ENCODE assay signal across 20 cellular contexts in genomic region chr2:72800491-72800890, GRCh38. TPM values are rescaled to one million over a fixed set of nuclear protein-coding genes. Genes with fewer than 3 reads are reported as not detected.
DNase-seq lines count a peak whose midpoint lies in the region; ATAC-seq, FAIRE-seq and TF ChIP-seq lines count a peak whose summit lies in the region.
"Had no signal": no experiment of that assay in that cellular context is flagged by ENCODE, and none has a peak within 500 bp of the region (broad histone marks: within the 10 kb centered on the region; RNA-seq: fewer than 3 reads in every experiment).

No MANE protein-coding gene starts in this region.

- H3K9me3 ChIP-seq in A549 (no peaks in the 10 kb centered on the region), small intestine (ENCODE audit: control insufficient read depth, low read depth) (no peaks in the 10 kb centered on the region), psoas muscle (no peaks in the 10 kb centered on the region)
- H3K9me3 ChIP-seq: BLaER1 treated with 17β-estradiol and CSF1 and Interleukin-3, amounts not matched to agents 10 nM and 100 nM; Caco-2 had no signal

- FAIRE-seq in A549 (lab: Jason Lieb, UNC) (no peak), colon (lab: Jason Lieb, UNC) (peak; percentile 71), small intestine (lab: Jason Lieb, UNC) (no peak)
- FAIRE-seq: D721Med, GM12891, GM19239 had no signal

- H3K4me1 ChIP-seq in A549 (peaks cover 8% of the 10 kb centered on the region; the same call in 2 of the 3 replicates), small intestine (ENCODE audit: control insufficient read depth in 2 of 2, insufficient read depth in 1 of 2, low read depth in 1 of 2, low read length in 1 of 2) (no peaks in the 10 kb centered on the region), psoas muscle (no peaks in the 10 kb centered on the region)
- H3K4me1 ChIP-seq: Caco-2 had no signal

- H3K27ac ChIP-seq in A549 (no peak overlapping the region), small intestine (ENCODE audit: low read depth in 1 of 2, low read length in 1 of 2) (no peak overlapping the region), psoas muscle (no peak overlapping the region)
- H3K27ac ChIP-seq: BLaER1 treated with 17β-estradiol and CSF1 and Interleukin-3, amounts not matched to agents 10 nM and 100 nM; C4-2B had no signal

- TF ChIP-seq RAD21 in A549 (conservative IDR thresholded peaks at IDR 0.05 in 1 of 2, IDR thresholded peaks at IDR 0.05 in 1 of 2), result no peak

- 56% methylated on average over 2 of the region's 2 CpGs for WGBS in A549 (ENCODE audit: missing lambda C conversion rate)
- WGBS in small intestine, 3 donors, result 38 to 82% (median 55%) methylated on average over 2 of the region's 2 CpGs
- WGBS in psoas muscle, 3 donors, result 93 to 98% (median 95%) methylated on average over 2 of the region's 2 CpGs

- ATAC-seq in A549 (no peak), left colon (peak; percentile 89), GM19397 (IDR thresholded peaks at IDR 0.05; ENCODE audit: unreplicated experiment) (no peak), psoas muscle (no peak)
- ATAC-seq: CD8-positive, alpha-beta T cell had no signal

- H3K4me3 ChIP-seq in A549 (no peak overlapping the region), small intestine (ENCODE audit: low read depth in 1 of 2, low read length in 2 of 2) (no peak overlapping the region), psoas muscle (no peak overlapping the region)
- H3K4me3 ChIP-seq: BLaER1 treated with 17β-estradiol and CSF1 and Interleukin-3, amounts not matched to agents 10 nM and 100 nM had no signal

- CTCF ChIA-PET in A549 (lab: Yijun Ruan, JAX), result interaction anchor here (0.6 to 2.5 kb wide), 3 partner anchors 49 to 59 kb away, joined by 3 to 9 read pairs (median 3); no protein-coding TSS in a partner anchor

- POLR2A ChIA-PET in A549 (lab: Yijun Ruan, JAX), result no interaction called here

- H3K36me3 ChIP-seq in small intestine (ENCODE audit: control insufficient read depth in 2 of 2, insufficient read depth in 2 of 2, low read length in 2 of 2) (no peaks in the 10 kb centered on the region), psoas muscle (ENCODE audit: insufficient read depth in 1 of 2, low read depth in 1 of 2) (no peaks in the 10 kb centered on the region)
- H3K36me3 ChIP-seq: BLaER1 treated with 17β-estradiol and CSF1 and Interleukin-3, amounts not matched to agents 10 nM and 100 nM had no signal

- TF ChIP-seq POLR2A in A549 (IDR thresholded peaks at IDR 0.05; ENCODE audit: low read length), result no peak

- no peak for DNase-seq in A549 (ENCODE audit: low read depth in 1 of 2, low spot score in 1 of 2)
- DNase-seq in left colon, result no peak
- DNase-seq in small intestine, result peak; percentile 95
- DNase-seq in psoas muscle, result no peak
- no peak for DNase-seq in NCI-H1417 treated with DMSO at 0.1 percent for 48 hours (lab: John Stamatoyannopoulos, UW)
- DNase-seq: 8988T; AML-193; Caco-2; Calu3; CD4-positive, alpha-beta T cell; CD8-positive, alpha-beta T cell; DMS79 treated with DMSO at 0.1 percent for 48 hours; GF-D8 had no signal

- TF ChIP-seq EP300 in A549 (IDR thresholded peaks at IDR 0.05), result no peak

- no peak for TF ChIP-seq CTCF in A549 (IDR thresholded peaks at IDR 0.05)
- TF ChIP-seq CTCF in psoas muscle (IDR thresholded peaks at IDR 0.05), result no peak

- no peak overlapping the region for H3K4me2 ChIP-seq in A549
- H3K4me2 ChIP-seq: BLaER1 treated with 17β-estradiol and CSF1 and Interleukin-3, amounts not matched to agents 10 nM and 100 nM had no signal

- intact Hi-C loops in left colon (cut with DNase I, micrococcal nuclease), result no loop called here
- intact Hi-C loops in psoas muscle (cut with DNase I), result no loop called here

- H3K27me3 ChIP-seq in small intestine (ENCODE audit: control insufficient read depth in 2 of 2, insufficient read depth in 2 of 2, low read length in 2 of 2), result no peaks in the 10 kb centered on the region
- H3K27me3 ChIP-seq in psoas muscle (ENCODE audit: insufficient read depth in 3 of 3, low read length in 2 of 3), result no peaks in the 10 kb centered on the region
- H3K27me3 ChIP-seq: BLaER1 treated with 17β-estradiol and CSF1 and Interleukin-3, amounts not matched to agents 10 nM and 100 nM had no signal

TF ChIP-seq in A549, 52 proteins besides CTCF, POLR2A, EP300 and RAD21:
- TF ChIP-seq FOSL2 (IDR thresholded peaks at IDR 0.05) (no peak), FOSL2 (CRISPR knock-in tag; IDR thresholded peaks at IDR 0.05) (peak; percentile 23; the same call in 1 of the 2 replicates), USF2 (IDR thresholded peaks at IDR 0.05) (no peak), MYC (IDR thresholded peaks at IDR 0.05; ENCODE audit: borderline replicate concordance, low read length) (no peak), CHD2 (IDR thresholded peaks at IDR 0.05; ENCODE audit: low read length, partially characterized antibody) (no peak)

RNA-seq across cellular contexts. Expression of gene EXOC6B, which starts 25.3 kb away (rescaled TPM):
- polyA plus RNA-seq in A549 (2011; rRNA removed), result 24.7 and 28.3 TPM in 2 replicates
- polyA plus RNA-seq in A549 (2012; cell fraction: cytosol; rRNA removed), result 4.9 and 6.5 TPM in 2 replicates
- 11.3 and 11.4 TPM in 2 replicates for polyA plus RNA-seq in A549 (2012; cell fraction: nucleus; rRNA removed)
- 14.3 to 18.5 TPM (median 15.5 TPM) in 3 replicates for polyA plus RNA-seq in A549 (2017; fragmentation: RNase III; extraction: RNeasy Plus Mini Kit Qiagen cat#74134 plus additional on column Dnase treatment)
- polyA minus RNA-seq in A549 (2011; rRNA and poly(A)+ RNA removed), result 42.2 and 45.6 TPM in 2 replicates
- total RNA-seq in left colon, result 10 to 100 TPM; 23.9 to 37.6 TPM
- polyA plus RNA-seq in small intestine, result 10 to 100 TPM in 1 of 3 donors, 1 to 10 TPM in 2; 6.9 to 10.1 (median 7.0) TPM
- total RNA-seq in psoas muscle, result 10 to 100 TPM; 14.1 to 26.8 (median 20.4) TPM
- polyA plus RNA-seq in psoas muscle, result 1 to 10 TPM; 4.4 to 7.9 (median 5.1) TPM
